Comparison of ENCODE assay signal across 8 cellular contexts in genomic region chr19:38647368-38647965, GRCh38. TPM values are rescaled to one million over a fixed set of nuclear protein-coding genes. Genes with fewer than 3 reads are reported as not detected.
DNase-seq lines count a peak whose midpoint lies in the region; FAIRE-seq and TF ChIP-seq lines count a peak whose summit lies in the region.

TSS of gene ACTN4 (plus strand) at chr19:38647649. CDS start at chr19:38647746, 97 bp downstream.

- H3K36me3 Mint-ChIP-seq in activated naive CD4-positive, alpha-beta T cell treated with anti-CD3 and anti-CD28 coated beads for 36 hours (ENCODE audit: low read depth): peaks cover 5% of the 10 kb centered on the region

- POLR2A ChIA-PET in HEK293T (lab: Yijun Ruan, JAX): interaction anchor here (0.6 to 3.0 kb wide), 19 partner anchors 9 to 283 kb away, joined by 3 to 39 read pairs (median 3); partner anchors contain the start of genes EIF3K, FAM98C, MAP4K1 and MRPS12

- no peaks in the 10 kb centered on the region for H3K36me3 ChIP-seq in neutrophil

- H3K4me1 Mint-ChIP-seq in activated naive CD4-positive, alpha-beta T cell treated with anti-CD3 and anti-CD28 coated beads for 36 hours (ENCODE audit: low read depth): peaks cover 30% of the 10 kb centered on the region

- peaks cover 29% of the 10 kb centered on the region for H3K27me3 Mint-ChIP-seq in activated naive CD4-positive, alpha-beta T cell treated with anti-CD3 and anti-CD28 coated beads for 36 hours (ENCODE audit: low read depth)

- peak within 1 kb of the TSS; percentile 91 for H3K27ac ChIP-seq in neutrophil

- peak within 1 kb of the TSS; percentile 96 for H3K4me3 Mint-ChIP-seq in activated naive CD4-positive, alpha-beta T cell treated with anti-CD3 and anti-CD28 coated beads for 36 hours

- no peaks in the 10 kb centered on the region for H3K9me3 ChIP-seq in neutrophil

- FAIRE-seq in frontal cortex (lab: Jason Lieb, UNC): no peak

- peak within 1 kb of the TSS; percentile 30 for H3K27ac Mint-ChIP-seq in activated naive CD4-positive, alpha-beta T cell treated with anti-CD3 and anti-CD28 coated beads for 36 hours

- H3K27me3 ChIP-seq in neutrophil: no peaks in the 10 kb centered on the region

- peak; percentile 68 for DNase-seq in GM04503 (ENCODE audit: low read depth)
- DNase-seq in HEK293T (ENCODE audit: extremely low spot score): peak; percentile 98
- DNase-seq in MV-4-11 (lab: John Stamatoyannopoulos, UW): peak; percentile 98
- DNase-seq in SK-N-DZ (ENCODE audit: low spot score): peak; percentile 93
- peak; percentile 99 for DNase-seq in activated naive CD4-positive, alpha-beta T cell treated with anti-CD3 and anti-CD28 coated beads for 36 hours
- peak; percentile 96 for DNase-seq in frontal cortex (ENCODE audit: low spot score in 2 of 2)

- H3K4me3 ChIP-seq in neutrophil (ENCODE audit: low read depth in 1 of 2, low read length in 1 of 2): peak within 1 kb of the TSS; percentile 91 to 94

- TF ChIP-seq CTCF in neutrophil (IDR thresholded peaks at IDR 0.05) (peak; percentile 40), subcutaneous adipose tissue (IDR thresholded peaks at IDR 0.05; ENCODE audit: low read depth) (no peak)

- H3K9me3 Mint-ChIP-seq in activated naive CD4-positive, alpha-beta T cell treated with anti-CD3 and anti-CD28 coated beads for 36 hours: no peaks in the 10 kb centered on the region

- intact Hi-C loops in activated naive CD4-positive, alpha-beta T cell treated with anti-CD3 and anti-CD28 coated beads for 36 hours (cut with micrococcal nuclease): loop anchor here (1.0 kb wide), 4 partner anchors 8 to 203 kb away; no protein-coding TSS in a partner anchor

- CTCF ChIA-PET in HEK293T (lab: Yijun Ruan, JAX): interaction anchor here (1.2 to 2.4 kb wide), 2 partner anchors 13 to 169 kb away, joined by 3 to 19 read pairs; no protein-coding TSS in a partner anchor
- CTCF ChIA-PET in activated naive CD4-positive, alpha-beta T cell treated with anti-CD3 and anti-CD28 coated beads for 36 hours (lab: Charles Lee): interaction anchor here (0.6 to 2.7 kb wide), 5 partner anchors 10 to 244 kb away, joined by 3 to 10 read pairs (median 5); partner anchors contain the start of gene FAM98C

- peaks cover 46 to 50% of the 10 kb centered on the region in 2 experiments for H3K4me1 ChIP-seq in neutrophil (ENCODE audit: control insufficient read depth in 1 of 2, insufficient read depth in 1 of 2, low read depth in 1 of 2, low read length in 1 of 2)

TF ChIP-seq in HEK293T, 16 proteins besides CTCF, POLR2A, EP300 and RAD21:
- TF ChIP-seq SP1 (IDR thresholded peaks at IDR 0.05) (no peak), ELF4 (IDR thresholded peaks at IDR 0.05) (peak; percentile 43; the same call in 1 of the 2 replicates), SUZ12 (IDR thresholded peaks at IDR 0.05) (no peak), NFRKB (IDR thresholded peaks at IDR 0.05) (no peak), FOXK2 (IDR thresholded peaks at IDR 0.05) (no peak), PKNOX1 (IDR thresholded peaks at IDR 0.05) (peak; percentile 65; the same call in 1 of the 2 replicates), L3MBTL2 (conservative IDR thresholded peaks at IDR 0.05) (no peak), BHLHE40 (IDR thresholded peaks at IDR 0.05; ENCODE audit: borderline replicate concordance) (no peak)

RNA-seq across cellular contexts. Expression of gene ACTN4, which starts in this region (rescaled TPM):
- 85.3 and 95.3 TPM in 2 replicates for polyA plus RNA-seq in SK-N-DZ (2014; cell fraction: cytosol; rRNA removed)
- polyA plus RNA-seq in SK-N-DZ (2014; cell fraction: nucleus; rRNA removed): 124 and 196 TPM in 2 replicates
- 100 to 1,000 TPM; 117 to 119 TPM for total RNA-seq in activated naive CD4-positive, alpha-beta T cell treated with anti-CD3 and anti-CD28 coated beads for 36 hours
- 50.1 TPM for total RNA-seq in frontal cortex
- total RNA-seq in subcutaneous adipose tissue: 100 to 1,000 TPM; 179 to 258 (median 186) TPM

Comparison
In these comparisons a context has a peak if more than half of its experiments do, and no peak if none do; other contexts are left out.
1. Peak in every context shown above with its lines: DNase-seq, H3K4me3 ChIP-seq and H3K27ac ChIP-seq.